32 cellular contexts compared by ENCODE assay signal in genomic region chr11:87012673-87013072, GRCh38.
"Had no signal": no experiment of that assay in that cellular context is flagged by ENCODE, and none has a peak within 500 bp of the region (broad histone marks: within the 10 kb centered on the region; RNA-seq: fewer than 3 reads in every experiment).

No MANE protein-coding gene starts in this region.

- DNase-seq: hypothalamus; immature natural killer cell; kidney; left ventricle myocardium inferior; mesendoderm; naive B cell; natural killer cell; nephron progenitor cell; occipital lobe; ovary; stimulated activated CD4-positive, alpha-beta T cell treated with anti-CD3 and anti-CD28 coated beads, Interleukin-12 subunit alpha, Interleukin-12 subunit beta, amount 100 ng/mL, for 4 hours; stimulated activated CD4-positive, alpha-beta T cell treated with anti-CD3 and anti-CD28 coated beads, Interleukin-15, amount 100 ng/mL, for 24 hours; stimulated activated CD4-positive, alpha-beta T cell treated with anti-CD3 and anti-CD28 coated beads, Interleukin-2, amount 100 ng/mL, for 24 hours; stimulated activated CD4-positive, alpha-beta T cell treated with anti-CD3 and anti-CD28 coated beads, Interleukin-4, amount 100 ng/mL, for 1 hour; stimulated activated naive B cell treated with anti-CD40 and anti-IgM and Interleukin-4, amounts not matched to agents 10 μg/mL and 1 μg/mL and 100 μg/mL, for 72 hours; stimulated activated naive CD8-positive, alpha-beta T cell treated with anti-CD3 and anti-CD28 coated beads, Interleukin-15, Interleukin-2, amounts not matched to agents 100 U/mL and 50 U/mL, for 24 hours; stomach; tibial artery; trophoblast cell; upper lobe of right lung had no signal

- H3K36me3 Mint-ChIP-seq: immature natural killer cell; mesothelial cell of epicardium; naive B cell; natural killer cell; neural progenitor cell; stimulated activated naive B cell treated with anti-CD40 and anti-IgM and Interleukin-4, amounts not matched to agents 10 μg/mL and 1 μg/mL and 100 μg/mL, for 72 hours had no signal

- H3K27ac ChIP-seq: neural progenitor cell, neutrophil, ovary, right atrium auricular region, skin epidermis, stomach, suprapubic skin, thoracic aorta, tibial artery, upper lobe of right lung had no signal

- H2AFZ ChIP-seq: neural progenitor cell had no signal

- H3K4me1 Mint-ChIP-seq: naive B cell; nephron progenitor cell; neural progenitor cell; stimulated activated naive B cell treated with anti-CD40 and anti-IgM and Interleukin-4, amounts not matched to agents 10 μg/mL and 1 μg/mL and 100 μg/mL, for 72 hours had no signal

- H3K36me3 ChIP-seq: left ventricle myocardium inferior, neural progenitor cell, neutrophil, ovary, right atrium auricular region, stomach, suprapubic skin, thoracic aorta, tibial artery, upper lobe of right lung had no signal

- FAIRE-seq: islet of Langerhans, kidney, urothelium cell line had no signal

- H3K9me3 Mint-ChIP-seq: immature natural killer cell; mesothelial cell of epicardium; natural killer cell; nephron progenitor cell; neural progenitor cell; stimulated activated naive B cell treated with anti-CD40 and anti-IgM and Interleukin-4, amounts not matched to agents 10 μg/mL and 1 μg/mL and 100 μg/mL, for 72 hours had no signal

- H3K4me1 ChIP-seq: right atrium auricular region, suprapubic skin, upper lobe of right lung had no signal

- H3K4me2 ChIP-seq: neural progenitor cell had no signal

- H3K27ac Mint-ChIP-seq: immature natural killer cell; mesothelial cell of epicardium; naive B cell; natural killer cell; nephron progenitor cell; neural progenitor cell; progenitor cell of endocrine pancreas; stimulated activated naive B cell treated with anti-CD40 and anti-IgM and Interleukin-4, amounts not matched to agents 10 μg/mL and 1 μg/mL and 100 μg/mL, for 72 hours had no signal

- H3K9ac ChIP-seq: neural progenitor cell had no signal

- H3K27me3 ChIP-seq: neural progenitor cell, neutrophil, ovary, right atrium auricular region, stomach, suprapubic skin, tibial artery, upper lobe of right lung had no signal

- H3K4me3 ChIP-seq: left ventricle myocardium inferior, lung, neural progenitor cell, ovary, right atrium auricular region, skin epidermis, stomach, suprapubic skin, thoracic aorta, tibial artery, upper lobe of right lung had no signal

- H3K9me3 ChIP-seq: left ventricle myocardium inferior, neutrophil, ovary, right atrium auricular region, stomach, suprapubic skin, thoracic aorta, tibial artery, upper lobe of right lung had no signal

- H3K4me3 Mint-ChIP-seq: immature natural killer cell; mesothelial cell of epicardium; naive B cell; natural killer cell; nephron progenitor cell; neural progenitor cell; stimulated activated naive B cell treated with anti-CD40 and anti-IgM and Interleukin-4, amounts not matched to agents 10 μg/mL and 1 μg/mL and 100 μg/mL, for 72 hours had no signal

- ATAC-seq: natural killer cell; sciatic nerve; stimulated activated naive B cell treated with anti-CD40 and anti-IgM and Interleukin-4, amounts not matched to agents 10 μg/mL and 1 μg/mL and 100 μg/mL, for 72 hours; stimulated activated naive CD8-positive, alpha-beta T cell treated with anti-CD3 and anti-CD28 coated beads, Interleukin-15, Interleukin-2, amounts not matched to agents 100 U/mL and 50 U/mL, for 24 hours had no signal
